In genomic region chr12:14883663-14884062, GRCh38 we compare ENCODE assay signal across 18 cellular contexts. TPM values are rescaled to one million over a fixed set of nuclear protein-coding genes. Genes with fewer than 3 reads are reported as not detected.
DNase-seq lines count a peak whose midpoint lies in the region; ATAC-seq and TF ChIP-seq lines count a peak whose summit lies in the region.
"Had no signal": no experiment of that assay in that cellular context is flagged by ENCODE, and none has a peak within 500 bp of the region (broad histone marks: within the 10 kb centered on the region; RNA-seq: fewer than 3 reads in every experiment).

No MANE protein-coding gene starts in this region.

- POLR2A ChIA-PET in PC-9 (lab: Charles Lee; ENCODE audit: unreplicated experiment) = no interaction called here

- in situ Hi-C loops in G401 (cut with HindIII; ENCODE audit: low sequenced_read_pairs) = no loop called here
- in situ Hi-C loops in KBM-7 (cut with MboI; ENCODE audit: low pct_unique_long_range_greater_than_20kb, low sequenced_read_pairs) = no loop called here

- H3F3A ChIP-seq in PC-9 (ENCODE audit: insufficient read depth, low read depth) = peaks cover 37% of the 10 kb centered on the region; the same call in 1 of the 2 replicates

- H3K9me3 ChIP-seq in PC-9 (ENCODE audit: insufficient read depth, low read depth) (no peaks in the 10 kb centered on the region; the same call in 1 of the 2 replicates), hepatocyte (ENCODE audit: low read depth) (no peaks in the 10 kb centered on the region), stomach smooth muscle (ENCODE audit: control insufficient read depth in 2 of 2, low read length in 2 of 2) (no peaks in the 10 kb centered on the region)

- no TSS peak for BruUV-seq in PC-9 (replicated peaks; lab: Mats Ljungman, UMichigan)

- H4K20me1 ChIP-seq in PC-9 (ENCODE audit: insufficient read depth) (no peaks in the 10 kb centered on the region), hepatocyte (ENCODE audit: insufficient read depth, poor library complexity, severe bottlenecking) (no peaks in the 10 kb centered on the region)

- no peak for ATAC-seq in HG03432 (IDR thresholded peaks at IDR 0.05; ENCODE audit: unreplicated experiment)

- H2AFZ ChIP-seq in PC-9 (no peak overlapping the region), hepatocyte (no peak overlapping the region)
- H2AFZ ChIP-seq: neural progenitor cell had no signal

- peak overlapping the region in 1 of 2 donors; percentile 7 for H3K9ac ChIP-seq in stomach smooth muscle (ENCODE audit: low read length in 2 of 2)
- H3K9ac ChIP-seq: neural progenitor cell had no signal

- H3K27ac ChIP-seq in PC-9 (no peak overlapping the region), hepatocyte (peak overlapping the region; percentile 72), stomach smooth muscle (ENCODE audit: low read length) (no peak overlapping the region)
- H3K27ac ChIP-seq: neural progenitor cell had no signal

- DNase-seq in G401 (ENCODE audit: low spot score) = peak; percentile 90
- DNase-seq in PC-9 = no peak
- DNase-seq in hepatocyte (ENCODE audit: low spot score) = no peak
- no peak for DNase-seq in KBM-7
- DNase-seq in activated effector memory CD4-positive, alpha-beta T cell treated with Interleukin-2 at 50 U/mL for 16 hours = no peak
- no peak for DNase-seq in NCI-H146 treated with DMSO at 0.1 percent for 48 hours (lab: John Stamatoyannopoulos, UW; ENCODE audit: unreplicated experiment)
- DNase-seq: activated CD4-positive, alpha-beta T cell treated with anti-CD3 and anti-CD28 coated beads for 36 hours; activated T-cell treated with anti-CD3 and anti-CD28 coated beads, Interleukin-2, amount 50 U/mL, for 48 hours; effector memory CD8-positive, alpha-beta T cell; KG1; NCI-H2081 treated with DMSO at 0.1 percent for 48 hours; OCI-M1; stimulated activated CD4-positive, alpha-beta T cell treated with anti-CD3 and anti-CD28 coated beads, Interleukin-12 subunit alpha, Interleukin-12 subunit beta, amount 100 ng/mL, for 4 hours; T-helper 2 cell had no signal

- H3K27me3 ChIP-seq in PC-9 (ENCODE audit: insufficient read depth, low read depth) = no peaks in the 10 kb centered on the region
- no peaks in the 10 kb centered on the region for H3K27me3 ChIP-seq in hepatocyte
- H3K27me3 ChIP-seq in stomach smooth muscle (ENCODE audit: control insufficient read depth in 1 of 2, insufficient read depth in 2 of 2, low read length in 2 of 2) = no peaks in the 10 kb centered on the region
- H3K27me3 ChIP-seq: neural progenitor cell had no signal

- H3K4me3 ChIP-seq in PC-9 (no peak overlapping the region), hepatocyte (no peak overlapping the region), stomach smooth muscle (ENCODE audit: low read length in 2 of 2) (peak overlapping the region; percentile 34 to 76)
- H3K4me3 ChIP-seq: neural progenitor cell had no signal

- intact Hi-C loops in PC-9 (cut with micrococcal nuclease; ENCODE audit: unreplicated experiment) = no loop called here

- H3K4me2 ChIP-seq in PC-9 (peak overlapping the region; percentile 79), hepatocyte (peak overlapping the region; percentile 64)
- H3K4me2 ChIP-seq: neural progenitor cell had no signal

- no peak for TF ChIP-seq CTCF in PC-9 (conservative IDR thresholded peaks at IDR 0.05)
- TF ChIP-seq CTCF in hepatocyte (IDR thresholded peaks at IDR 0.05; ENCODE audit: poor library complexity) = no peak

- H3K36me3 ChIP-seq in PC-9 (ENCODE audit: low read depth) (0 out of 2 replicates have a peak, but pooled peaks cover 3% of the 10 kb centered on the region), hepatocyte (replicated peaks; ENCODE audit: insufficient read depth, low read depth) (no peaks in the 10 kb centered on the region), stomach smooth muscle (ENCODE audit: control insufficient read depth in 2 of 2, insufficient read depth in 2 of 2, low read length in 2 of 2) (no peaks in the 10 kb centered on the region)
- H3K36me3 ChIP-seq: neural progenitor cell had no signal

- H3K9me2 ChIP-seq in PC-9 (ENCODE audit: insufficient read depth) (no peaks in the 10 kb centered on the region), hepatocyte (replicated peaks; ENCODE audit: insufficient read depth) (no peaks in the 10 kb centered on the region)

- WGBS in hepatocyte (ENCODE audit: low lambda C conversion rate, missing lambda C conversion rate) = 80% methylated on average over 10 of the region's 10 CpGs

- 0 out of 2 replicates have a peak, but pooled peaks cover 8% of the 10 kb centered on the region for H3K79me2 ChIP-seq in PC-9 (ENCODE audit: low read depth)
- H3K79me2 ChIP-seq in hepatocyte = no peaks in the 10 kb centered on the region

- H3K4me1 ChIP-seq in PC-9 (replicated peaks; ENCODE audit: insufficient read depth) (peaks cover 48% of the 10 kb centered on the region), hepatocyte (ENCODE audit: insufficient read depth) (no peaks in the 10 kb centered on the region), stomach smooth muscle (ENCODE audit: control insufficient read depth, insufficient read depth, low read length) (peaks cover 5% of the 10 kb centered on the region)
- H3K4me1 ChIP-seq: neural progenitor cell had no signal

- CTCF ChIA-PET in PC-9 (lab: Charles Lee) = interaction anchor here (0.6 kb wide), 1 partner anchor 834 kb away, joined by 3 read pairs; no protein-coding TSS in a partner anchor

RNA-seq across cellular contexts. Expression of gene MGP, which starts 2.0 kb away (rescaled TPM):
- not detected in 2 replicates for total RNA-seq in G401 (2014; rRNA removed; shearing (Covaris generic))
- total RNA-seq in PC-9 (2021) = 79.8 and 89.3 TPM in 2 replicates
- total RNA-seq in hepatocyte = 115 and 117 TPM in 2 replicates
- 561 and 646 TPM in 2 replicates for polyA plus RNA-seq in hepatocyte
- total RNA-seq: activated CD4-positive, alpha-beta T cell treated with anti-CD3 and anti-CD28 coated beads for 36 hours had no signal

RNA-seq across cellular contexts. Expression of gene ART4, which starts 40.3 kb away (rescaled TPM):
- not detected in 2 replicates for total RNA-seq in G401 (2014; rRNA removed; shearing (Covaris generic))
- total RNA-seq in PC-9 (2021) = not detected in 2 replicates
- total RNA-seq in hepatocyte = 4.9 and 6.3 TPM in 2 replicates
- 5.1 and 7.3 TPM in 2 replicates for polyA plus RNA-seq in hepatocyte
- total RNA-seq: activated CD4-positive, alpha-beta T cell treated with anti-CD3 and anti-CD28 coated beads for 36 hours; Daoy had no signal

RNA-seq across cellular contexts. Expression of gene ERP27, which starts 54.7 kb away (rescaled TPM):
- not detected in 2 replicates for total RNA-seq in G401 (2014; rRNA removed; shearing (Covaris generic))
- total RNA-seq in PC-9 (2021) (14.9 and 33.4 TPM in 2 replicates), hepatocyte (48.0 and 49.7 TPM in 2 replicates)
- polyA plus RNA-seq in hepatocyte = 53.7 and 60.0 TPM in 2 replicates
- total RNA-seq: Daoy had no signal

Comparison
In these comparisons a context has a peak if more than half of its experiments do, and no peak if none do; other contexts are left out.
1. H3K4me3 ChIP-seq: peak in stomach smooth muscle (2 of 2); none in PC-9 (single experiment) and hepatocyte (single experiment).
2. RNA of gene MGP, which starts 2.0 kb away (total RNA-seq): 115 to 117 TPM in hepatocyte and 79.8 to 89.3 TPM in PC-9; not detected in G401; every median in the first group is over 10 times any median in the second.
3. RNA of gene ERP27, which starts 54.7 kb away (total RNA-seq): 48.0 to 49.7 TPM in hepatocyte and 14.9 to 33.4 TPM in PC-9; not detected in G401; every median in the first group is over 10 times any median in the second.